In genomic region chr5:150017606-150018005, GRCh38 we compare ENCODE assay signal across 2 cellular contexts.
A peak's percentile ranks its signal among the peaks of the same experiment; 100 is the strongest.
TF ChIP-seq lines count a peak whose summit lies in the region.

No MANE protein-coding gene starts in this region.

TF ChIP-seq in A549, 52 proteins besides CTCF, POLR2A, EP300 and RAD21:
- TF ChIP-seq SMC3 (IDR thresholded peaks at IDR 0.05), result no peak
- no peak for TF ChIP-seq MAX (IDR thresholded peaks at IDR 0.05)
- no peak for TF ChIP-seq EHMT2 (IDR thresholded peaks at IDR 0.05; ENCODE audit: low read depth)
- no peak for TF ChIP-seq E2F6 (IDR thresholded peaks at IDR 0.05; ENCODE audit: borderline replicate concordance, low read depth)
- TF ChIP-seq JUN (IDR thresholded peaks at IDR 0.05), result no peak
- no peak for TF ChIP-seq KDM1A (IDR thresholded peaks at IDR 0.05; ENCODE audit: low read depth)
- TF ChIP-seq ZNF302 (CRISPR knock-in tag; IDR thresholded peaks at IDR 0.05), result no peak
- TF ChIP-seq CHD2 (IDR thresholded peaks at IDR 0.05; ENCODE audit: low read length, partially characterized antibody), result no peak
- TF ChIP-seq RFX5 (IDR thresholded peaks at IDR 0.05), result no peak
- no peak for TF ChIP-seq RCOR1 (IDR thresholded peaks at IDR 0.05; ENCODE audit: low read depth, low read length)
- TF ChIP-seq POLR2AphosphoS2 (conservative IDR thresholded peaks at IDR 0.05; ENCODE audit: low read length), result no peak
- TF ChIP-seq RNF2 (IDR thresholded peaks at IDR 0.05; ENCODE audit: borderline replicate concordance, low read depth), result no peak
- no peak for TF ChIP-seq KDM5A (IDR thresholded peaks at IDR 0.05)
- no peak for TF ChIP-seq NPAS2 (CRISPR knock-in tag; IDR thresholded peaks at IDR 0.05; ENCODE audit: borderline replicate concordance)
- no peak for TF ChIP-seq BCL3 (IDR thresholded peaks at IDR 0.05)
- TF ChIP-seq HOXB13 (CRISPR knock-in tag; IDR thresholded peaks at IDR 0.05; ENCODE audit: low read depth), result no peak
- no peak for TF ChIP-seq MAFK (IDR thresholded peaks at IDR 0.05; ENCODE audit: partially characterized antibody)

TF ChIP-seq in K562, 482 proteins besides CTCF, POLR2A, EP300 and RAD21:
- TF ChIP-seq CREB1 (IDR thresholded peaks at IDR 0.05) (no peak), CREB1 (CRISPR knock-in tag; IDR thresholded peaks at IDR 0.05) (no peak), FOSL1 (tag; conservative IDR thresholded peaks at IDR 0.05) (peak; percentile 42; the same call in 1 of the 2 replicates)
